1 cellular context compared by ENCODE assay signal in the genomic region with DNA sequence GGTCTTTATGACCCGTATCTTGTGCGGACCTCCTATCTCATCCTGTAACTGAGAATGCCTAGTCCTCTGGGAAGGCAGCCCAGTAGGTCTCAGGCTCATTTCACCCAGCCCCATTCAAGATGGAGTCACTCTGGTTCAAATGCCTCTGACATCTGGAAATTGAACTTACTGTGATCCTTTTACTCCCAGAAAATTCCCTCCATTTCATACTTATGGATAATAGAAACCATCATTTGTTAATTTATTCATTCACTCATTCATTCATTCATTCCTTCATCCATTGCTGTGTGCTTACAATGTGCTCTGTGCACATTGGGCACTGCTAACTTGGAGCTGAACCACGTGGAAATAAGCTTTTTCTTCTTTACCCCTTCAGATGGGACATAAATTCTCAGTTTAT.
TF ChIP-seq lines count a peak whose summit lies in the region.

No MANE protein-coding gene starts in this region.

TF ChIP-seq in K562, 482 proteins besides CTCF, POLR2A, EP300 and RAD21 (continued from another document and continues in another):
- TF ChIP-seq, protein P1, sequence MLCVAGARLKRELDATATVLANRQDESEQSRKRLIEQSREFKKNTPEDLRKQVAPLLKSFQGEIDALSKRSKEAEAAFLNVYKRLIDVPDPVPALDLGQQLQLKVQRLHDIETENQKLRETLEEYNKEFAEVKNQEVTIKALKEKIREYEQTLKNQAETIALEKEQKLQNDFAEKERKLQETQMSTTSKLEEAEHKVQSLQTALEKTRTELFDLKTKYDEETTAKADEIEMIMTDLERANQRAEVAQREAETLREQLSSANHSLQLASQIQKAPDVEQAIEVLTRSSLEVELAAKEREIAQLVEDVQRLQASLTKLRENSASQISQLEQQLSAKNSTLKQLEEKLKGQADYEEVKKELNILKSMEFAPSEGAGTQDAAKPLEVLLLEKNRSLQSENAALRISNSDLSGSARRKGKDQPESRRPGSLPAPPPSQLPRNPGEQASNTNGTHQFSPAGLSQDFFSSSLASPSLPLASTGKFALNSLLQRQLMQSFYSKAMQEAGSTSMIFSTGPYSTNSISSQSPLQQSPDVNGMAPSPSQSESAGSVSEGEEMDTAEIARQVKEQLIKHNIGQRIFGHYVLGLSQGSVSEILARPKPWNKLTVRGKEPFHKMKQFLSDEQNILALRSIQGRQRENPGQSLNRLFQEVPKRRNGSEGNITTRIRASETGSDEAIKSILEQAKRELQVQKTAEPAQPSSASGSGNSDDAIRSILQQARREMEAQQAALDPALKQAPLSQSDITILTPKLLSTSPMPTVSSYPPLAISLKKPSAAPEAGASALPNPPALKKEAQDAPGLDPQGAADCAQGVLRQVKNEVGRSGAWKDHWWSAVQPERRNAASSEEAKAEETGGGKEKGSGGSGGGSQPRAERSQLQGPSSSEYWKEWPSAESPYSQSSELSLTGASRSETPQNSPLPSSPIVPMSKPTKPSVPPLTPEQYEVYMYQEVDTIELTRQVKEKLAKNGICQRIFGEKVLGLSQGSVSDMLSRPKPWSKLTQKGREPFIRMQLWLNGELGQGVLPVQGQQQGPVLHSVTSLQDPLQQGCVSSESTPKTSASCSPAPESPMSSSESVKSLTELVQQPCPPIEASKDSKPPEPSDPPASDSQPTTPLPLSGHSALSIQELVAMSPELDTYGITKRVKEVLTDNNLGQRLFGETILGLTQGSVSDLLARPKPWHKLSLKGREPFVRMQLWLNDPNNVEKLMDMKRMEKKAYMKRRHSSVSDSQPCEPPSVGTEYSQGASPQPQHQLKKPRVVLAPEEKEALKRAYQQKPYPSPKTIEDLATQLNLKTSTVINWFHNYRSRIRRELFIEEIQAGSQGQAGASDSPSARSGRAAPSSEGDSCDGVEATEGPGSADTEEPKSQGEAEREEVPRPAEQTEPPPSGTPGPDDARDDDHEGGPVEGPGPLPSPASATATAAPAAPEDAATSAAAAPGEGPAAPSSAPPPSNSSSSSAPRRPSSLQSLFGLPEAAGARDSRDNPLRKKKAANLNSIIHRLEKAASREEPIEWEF (CRISPR knock-in tag; IDR thresholded peaks at IDR 0.05) = peak; percentile 98
- TF ChIP-seq LARP7 (IDR thresholded peaks at IDR 0.05) (no peak), SREBF2 (CRISPR knock-in tag; IDR thresholded peaks at IDR 0.05) (no peak), RFX7 (CRISPR knock-in tag; IDR thresholded peaks at IDR 0.05) (peak; percentile 90), ZNF121 (CRISPR knock-in tag; conservative IDR thresholded peaks at IDR 0.05) (no peak), ZNF408 (CRISPR knock-in tag; IDR thresholded peaks at IDR 0.05; ENCODE audit: low read depth) (no peak), IFI16 (CRISPR knock-in tag; IDR thresholded peaks at IDR 0.05) (peak; percentile 86), ZNF696 (CRISPR knock-in tag; conservative IDR thresholded peaks at IDR 0.05) (0 out of 2 replicates have a peak, but pooled peaks have one; percentile 50), DNMT1 (IDR thresholded peaks at IDR 0.05) (no peak), ZNF75A (CRISPR knock-in tag; IDR thresholded peaks at IDR 0.05) (peak; percentile 76; the same call in 1 of the 2 replicates), PHF20 (IDR thresholded peaks at IDR 0.05; ENCODE audit: partially characterized antibody) (no peak), ZSCAN32 (CRISPR knock-in tag; IDR thresholded peaks at IDR 0.05) (peak; percentile 73; the same call in 1 of the 2 replicates), GABPA (tag; conservative IDR thresholded peaks at IDR 0.05; ENCODE audit: low read depth) (peak; percentile 48; the same call in 1 of the 2 replicates), TAF9B (IDR thresholded peaks at IDR 0.05; ENCODE audit: partially characterized antibody) (no peak), ZBTB17 (CRISPR knock-in tag; IDR thresholded peaks at IDR 0.05) (peak; percentile 94), ERF (CRISPR knock-in tag; IDR thresholded peaks at IDR 0.05) (peak; percentile 97), KLF6 (CRISPR knock-in tag; IDR thresholded peaks at IDR 0.05; ENCODE audit: borderline replicate concordance) (peak; percentile 97), BMI1 (IDR thresholded peaks at IDR 0.05; ENCODE audit: low read length) (no peak), PTRF (tag; IDR thresholded peaks at IDR 0.05) (peak; percentile 97), HDAC8 (tag; IDR thresholded peaks at IDR 0.05) (peak; percentile 97), CEBPG (CRISPR knock-in tag; IDR thresholded peaks at IDR 0.05) (no peak), CEBPG (tag; conservative IDR thresholded peaks at IDR 0.05 in 1 of 2, IDR thresholded peaks at IDR 0.05 in 1 of 2) (peak in 1 of 2 experiments; percentile 8; a peak in 1 of 4 replicates), RBM22 (IDR thresholded peaks at IDR 0.05; ENCODE audit: low read depth, low read length, poor library complexity, severe bottlenecking) (no peak), ZKSCAN1 (IDR thresholded peaks at IDR 0.05; ENCODE audit: low read depth, low read length) (no peak), ZNF347 (CRISPR knock-in tag; IDR thresholded peaks at IDR 0.05; ENCODE audit: low read depth) (peak; percentile 81; the same call in 1 of the 2 replicates), OTX1 (CRISPR knock-in tag; IDR thresholded peaks at IDR 0.05) (peak; percentile 84; the same call in 1 of the 2 replicates), NFXL1 (CRISPR knock-in tag; IDR thresholded peaks at IDR 0.05) (peak; percentile 88; the same call in 1 of the 2 replicates), CSDE1 (IDR thresholded peaks at IDR 0.05) (no peak), ZNF644 (tag; IDR thresholded peaks at IDR 0.05; ENCODE audit: low read depth) (peak; percentile 98), ZNF589 (CRISPR knock-in tag; IDR thresholded peaks at IDR 0.05; ENCODE audit: low read depth) (peak; percentile 97), ZNF324 (CRISPR knock-in tag; IDR thresholded peaks at IDR 0.05) (peak; percentile 51; the same call in 1 of the 2 replicates), BRCA1 (IDR thresholded peaks at IDR 0.05) (no peak), BRCA1 (CRISPR knock-in tag; IDR thresholded peaks at IDR 0.05) (no peak)
- TF ChIP-seq, protein P2, sequence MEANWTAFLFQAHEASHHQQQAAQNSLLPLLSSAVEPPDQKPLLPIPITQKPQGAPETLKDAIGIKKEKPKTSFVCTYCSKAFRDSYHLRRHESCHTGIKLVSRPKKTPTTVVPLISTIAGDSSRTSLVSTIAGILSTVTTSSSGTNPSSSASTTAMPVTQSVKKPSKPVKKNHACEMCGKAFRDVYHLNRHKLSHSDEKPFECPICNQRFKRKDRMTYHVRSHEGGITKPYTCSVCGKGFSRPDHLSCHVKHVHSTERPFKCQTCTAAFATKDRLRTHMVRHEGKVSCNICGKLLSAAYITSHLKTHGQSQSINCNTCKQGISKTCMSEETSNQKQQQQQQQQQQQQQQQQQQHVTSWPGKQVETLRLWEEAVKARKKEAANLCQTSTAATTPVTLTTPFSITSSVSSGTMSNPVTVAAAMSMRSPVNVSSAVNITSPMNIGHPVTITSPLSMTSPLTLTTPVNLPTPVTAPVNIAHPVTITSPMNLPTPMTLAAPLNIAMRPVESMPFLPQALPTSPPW (CRISPR knock-in tag; IDR thresholded peaks at IDR 0.05) = peak; percentile 48; the same call in 1 of the 2 replicates
- TF ChIP-seq, protein P3, sequence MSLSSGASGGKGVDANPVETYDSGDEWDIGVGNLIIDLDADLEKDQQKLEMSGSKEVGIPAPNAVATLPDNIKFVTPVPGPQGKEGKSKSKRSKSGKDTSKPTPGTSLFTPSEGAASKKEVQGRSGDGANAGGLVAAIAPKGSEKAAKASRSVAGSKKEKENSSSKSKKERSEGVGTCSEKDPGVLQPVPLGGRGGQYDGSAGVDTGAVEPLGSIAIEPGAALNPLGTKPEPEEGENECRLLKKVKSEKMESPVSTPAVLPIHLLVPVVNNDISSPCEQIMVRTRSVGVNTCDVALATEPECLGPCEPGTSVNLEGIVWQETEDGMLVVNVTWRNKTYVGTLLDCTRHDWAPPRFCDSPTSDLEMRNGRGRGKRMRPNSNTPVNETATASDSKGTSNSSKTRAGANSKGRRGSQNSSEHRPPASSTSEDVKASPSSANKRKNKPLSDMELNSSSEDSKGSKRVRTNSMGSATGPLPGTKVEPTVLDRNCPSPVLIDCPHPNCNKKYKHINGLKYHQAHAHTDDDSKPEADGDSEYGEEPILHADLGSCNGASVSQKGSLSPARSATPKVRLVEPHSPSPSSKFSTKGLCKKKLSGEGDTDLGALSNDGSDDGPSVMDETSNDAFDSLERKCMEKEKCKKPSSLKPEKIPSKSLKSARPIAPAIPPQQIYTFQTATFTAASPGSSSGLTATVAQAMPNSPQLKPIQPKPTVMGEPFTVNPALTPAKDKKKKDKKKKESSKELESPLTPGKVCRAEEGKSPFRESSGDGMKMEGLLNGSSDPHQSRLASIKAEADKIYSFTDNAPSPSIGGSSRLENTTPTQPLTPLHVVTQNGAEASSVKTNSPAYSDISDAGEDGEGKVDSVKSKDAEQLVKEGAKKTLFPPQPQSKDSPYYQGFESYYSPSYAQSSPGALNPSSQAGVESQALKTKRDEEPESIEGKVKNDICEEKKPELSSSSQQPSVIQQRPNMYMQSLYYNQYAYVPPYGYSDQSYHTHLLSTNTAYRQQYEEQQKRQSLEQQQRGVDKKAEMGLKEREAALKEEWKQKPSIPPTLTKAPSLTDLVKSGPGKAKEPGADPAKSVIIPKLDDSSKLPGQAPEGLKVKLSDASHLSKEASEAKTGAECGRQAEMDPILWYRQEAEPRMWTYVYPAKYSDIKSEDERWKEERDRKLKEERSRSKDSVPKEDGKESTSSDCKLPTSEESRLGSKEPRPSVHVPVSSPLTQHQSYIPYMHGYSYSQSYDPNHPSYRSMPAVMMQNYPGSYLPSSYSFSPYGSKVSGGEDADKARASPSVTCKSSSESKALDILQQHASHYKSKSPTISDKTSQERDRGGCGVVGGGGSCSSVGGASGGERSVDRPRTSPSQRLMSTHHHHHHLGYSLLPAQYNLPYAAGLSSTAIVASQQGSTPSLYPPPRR (CRISPR knock-in tag; IDR thresholded peaks at IDR 0.05; ENCODE audit: borderline replicate concordance) = no peak
- TF ChIP-seq, protein P4, sequence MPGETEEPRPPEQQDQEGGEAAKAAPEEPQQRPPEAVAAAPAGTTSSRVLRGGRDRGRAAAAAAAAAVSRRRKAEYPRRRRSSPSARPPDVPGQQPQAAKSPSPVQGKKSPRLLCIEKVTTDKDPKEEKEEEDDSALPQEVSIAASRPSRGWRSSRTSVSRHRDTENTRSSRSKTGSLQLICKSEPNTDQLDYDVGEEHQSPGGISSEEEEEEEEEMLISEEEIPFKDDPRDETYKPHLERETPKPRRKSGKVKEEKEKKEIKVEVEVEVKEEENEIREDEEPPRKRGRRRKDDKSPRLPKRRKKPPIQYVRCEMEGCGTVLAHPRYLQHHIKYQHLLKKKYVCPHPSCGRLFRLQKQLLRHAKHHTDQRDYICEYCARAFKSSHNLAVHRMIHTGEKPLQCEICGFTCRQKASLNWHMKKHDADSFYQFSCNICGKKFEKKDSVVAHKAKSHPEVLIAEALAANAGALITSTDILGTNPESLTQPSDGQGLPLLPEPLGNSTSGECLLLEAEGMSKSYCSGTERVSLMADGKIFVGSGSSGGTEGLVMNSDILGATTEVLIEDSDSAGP (CRISPR knock-in tag; IDR thresholded peaks at IDR 0.05) = no peak
- TF ChIP-seq, protein P5, sequence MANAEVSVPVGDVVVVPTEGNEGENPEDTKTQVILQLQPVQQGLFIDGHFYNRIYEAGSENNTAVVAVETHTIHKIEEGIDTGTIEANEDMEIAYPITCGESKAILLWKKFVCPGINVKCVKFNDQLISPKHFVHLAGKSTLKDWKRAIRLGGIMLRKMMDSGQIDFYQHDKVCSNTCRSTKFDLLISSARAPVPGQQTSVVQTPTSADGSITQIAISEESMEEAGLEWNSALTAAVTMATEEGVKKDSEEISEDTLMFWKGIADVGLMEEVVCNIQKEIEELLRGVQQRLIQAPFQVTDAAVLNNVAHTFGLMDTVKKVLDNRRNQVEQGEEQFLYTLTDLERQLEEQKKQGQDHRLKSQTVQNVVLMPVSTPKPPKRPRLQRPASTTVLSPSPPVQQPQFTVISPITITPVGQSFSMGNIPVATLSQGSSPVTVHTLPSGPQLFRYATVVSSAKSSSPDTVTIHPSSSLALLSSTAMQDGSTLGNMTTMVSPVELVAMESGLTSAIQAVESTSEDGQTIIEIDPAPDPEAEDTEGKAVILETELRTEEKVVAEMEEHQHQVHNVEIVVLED (CRISPR knock-in tag; IDR thresholded peaks at IDR 0.05) = peak; percentile 72
- TF ChIP-seq, protein P6, sequence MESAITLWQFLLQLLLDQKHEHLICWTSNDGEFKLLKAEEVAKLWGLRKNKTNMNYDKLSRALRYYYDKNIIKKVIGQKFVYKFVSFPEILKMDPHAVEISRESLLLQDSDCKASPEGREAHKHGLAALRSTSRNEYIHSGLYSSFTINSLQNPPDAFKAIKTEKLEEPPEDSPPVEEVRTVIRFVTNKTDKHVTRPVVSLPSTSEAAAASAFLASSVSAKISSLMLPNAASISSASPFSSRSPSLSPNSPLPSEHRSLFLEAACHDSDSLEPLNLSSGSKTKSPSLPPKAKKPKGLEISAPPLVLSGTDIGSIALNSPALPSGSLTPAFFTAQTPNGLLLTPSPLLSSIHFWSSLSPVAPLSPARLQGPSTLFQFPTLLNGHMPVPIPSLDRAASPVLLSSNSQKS (CRISPR knock-in tag; IDR thresholded peaks at IDR 0.05) = peak; percentile 81; the same call in 1 of the 2 replicates
- TF ChIP-seq, protein P7, sequence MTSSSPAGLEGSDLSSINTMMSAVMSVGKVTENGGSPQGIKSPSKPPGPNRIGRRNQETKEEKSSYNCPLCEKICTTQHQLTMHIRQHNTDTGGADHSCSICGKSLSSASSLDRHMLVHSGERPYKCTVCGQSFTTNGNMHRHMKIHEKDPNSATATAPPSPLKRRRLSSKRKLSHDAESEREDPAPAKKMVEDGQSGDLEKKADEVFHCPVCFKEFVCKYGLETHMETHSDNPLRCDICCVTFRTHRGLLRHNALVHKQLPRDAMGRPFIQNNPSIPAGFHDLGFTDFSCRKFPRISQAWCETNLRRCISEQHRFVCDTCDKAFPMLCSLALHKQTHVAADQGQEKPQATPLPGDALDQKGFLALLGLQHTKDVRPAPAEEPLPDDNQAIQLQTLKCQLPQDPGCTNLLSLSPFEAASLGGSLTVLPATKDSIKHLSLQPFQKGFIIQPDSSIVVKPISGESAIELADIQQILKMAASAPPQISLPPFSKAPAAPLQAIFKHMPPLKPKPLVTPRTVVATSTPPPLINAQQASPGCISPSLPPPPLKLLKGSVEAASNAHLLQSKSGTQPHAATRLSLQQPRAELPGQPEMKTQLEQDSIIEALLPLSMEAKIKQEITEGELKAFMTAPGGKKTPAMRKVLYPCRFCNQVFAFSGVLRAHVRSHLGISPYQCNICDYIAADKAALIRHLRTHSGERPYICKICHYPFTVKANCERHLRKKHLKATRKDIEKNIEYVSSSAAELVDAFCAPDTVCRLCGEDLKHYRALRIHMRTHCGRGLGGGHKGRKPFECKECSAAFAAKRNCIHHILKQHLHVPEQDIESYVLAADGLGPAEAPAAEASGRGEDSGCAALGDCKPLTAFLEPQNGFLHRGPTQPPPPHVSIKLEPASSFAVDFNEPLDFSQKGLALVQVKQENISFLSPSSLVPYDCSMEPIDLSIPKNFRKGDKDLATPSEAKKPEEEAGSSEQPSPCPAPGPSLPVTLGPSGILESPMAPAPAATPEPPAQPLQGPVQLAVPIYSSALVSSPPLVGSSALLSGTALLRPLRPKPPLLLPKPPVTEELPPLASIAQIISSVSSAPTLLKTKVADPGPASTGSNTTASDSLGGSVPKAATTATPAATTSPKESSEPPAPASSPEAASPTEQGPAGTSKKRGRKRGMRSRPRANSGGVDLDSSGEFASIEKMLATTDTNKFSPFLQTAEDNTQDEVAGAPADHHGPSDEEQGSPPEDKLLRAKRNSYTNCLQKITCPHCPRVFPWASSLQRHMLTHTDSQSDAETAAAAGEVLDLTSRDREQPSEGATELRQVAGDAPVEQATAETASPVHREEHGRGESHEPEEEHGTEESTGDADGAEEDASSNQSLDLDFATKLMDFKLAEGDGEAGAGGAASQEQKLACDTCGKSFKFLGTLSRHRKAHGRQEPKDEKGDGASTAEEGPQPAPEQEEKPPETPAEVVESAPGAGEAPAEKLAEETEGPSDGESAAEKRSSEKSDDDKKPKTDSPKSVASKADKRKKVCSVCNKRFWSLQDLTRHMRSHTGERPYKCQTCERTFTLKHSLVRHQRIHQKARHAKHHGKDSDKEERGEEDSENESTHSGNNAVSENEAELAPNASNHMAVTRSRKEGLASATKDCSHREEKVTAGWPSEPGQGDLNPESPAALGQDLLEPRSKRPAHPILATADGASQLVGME (CRISPR knock-in tag; IDR thresholded peaks at IDR 0.05) = peak; percentile 94
